ENCODE assay signal across 9 cellular contexts in genomic region chr6:36627801-36628246, GRCh38. TPM values are rescaled to one million over a fixed set of nuclear protein-coding genes. Genes with fewer than 3 reads are reported as not detected.
A peak's percentile ranks its signal among the peaks of the same experiment; 100 is the strongest.
DNase-seq lines count a peak whose midpoint lies in the region; ATAC-seq, FAIRE-seq and TF ChIP-seq lines count a peak whose summit lies in the region.
"Had no signal": no experiment of that assay in that cellular context is flagged by ENCODE, and none has a peak within 500 bp of the region (broad histone marks: within the 10 kb centered on the region; RNA-seq: fewer than 3 reads in every experiment).

No MANE protein-coding gene starts in this region.

- intact Hi-C loops in left ventricle myocardium superior (cut with micrococcal nuclease), result no loop called here

- H3K4me2 ChIP-seq in skeletal muscle satellite cell (ENCODE audit: low read length), result peak overlapping the region; percentile 24

- H3K27me3 ChIP-seq in adipocyte (replicated peaks; ENCODE audit: control insufficient read depth, insufficient read depth, low read length), result no peaks in the 10 kb centered on the region
- peaks cover 3% of the 10 kb centered on the region for H3K27me3 ChIP-seq in skeletal muscle satellite cell (ENCODE audit: control insufficient read depth, insufficient read depth, low read length)

- H3K4me3 ChIP-seq in GM12865 (ENCODE audit: low read depth, low read length) (no peak overlapping the region), adipocyte (ENCODE audit: low read length) (no peak overlapping the region), skeletal muscle satellite cell (ENCODE audit: low read length) (peak overlapping the region; percentile 3)

- peak; percentile 71 for ATAC-seq in left ventricle myocardium superior
- ATAC-seq in GM19324 (IDR thresholded peaks at IDR 0.05; ENCODE audit: low FRiP score, unreplicated experiment), result no peak

- H3K36me3 ChIP-seq in adipocyte (ENCODE audit: control insufficient read depth, insufficient read depth, low read length, severe bottlenecking) (no peaks in the 10 kb centered on the region), skeletal muscle satellite cell (ENCODE audit: insufficient read depth, low read length) (no peaks in the 10 kb centered on the region)

- H3K4me1 ChIP-seq in adipocyte (ENCODE audit: control insufficient read depth, insufficient read depth, low read length), result peaks cover 25% of the 10 kb centered on the region
- H3K4me1 ChIP-seq in skeletal muscle satellite cell (ENCODE audit: control insufficient read depth, insufficient read depth, low read length), result peaks cover 34% of the 10 kb centered on the region

- H3K9me3 ChIP-seq in adipocyte (ENCODE audit: control insufficient read depth, low read length) (no peaks in the 10 kb centered on the region), skeletal muscle satellite cell (replicated peaks; ENCODE audit: low read length) (no peaks in the 10 kb centered on the region)

- no peak for FAIRE-seq in HTR-8/SVneo (lab: Jason Lieb, UNC)

- DNase-seq in GM12865 (ENCODE audit: low read depth) (peak; percentile 42), adipocyte (ENCODE audit: low read depth) (peak; percentile 90), left ventricle myocardium superior (peak; percentile 52), NCI-H2227 treated with DMSO at 0.1 percent for 48 hours (lab: John Stamatoyannopoulos, UW) (no peak), HTR-8/SVneo (ENCODE audit: insufficient read length, low spot score) (no peak), SKM-1 treated with dmso at 0.1 percent for 144 hours (lab: John Stamatoyannopoulos, UW; ENCODE audit: unreplicated experiment) (no peak)
- DNase-seq: NCI-H1436 had no signal

- no peak for TF ChIP-seq CTCF in GM12865 (IDR thresholded peaks at IDR 0.05; ENCODE audit: insufficient read depth, low read depth, low read length, missing control alignments)

- no peak overlapping the region for H3K9ac ChIP-seq in adipocyte (ENCODE audit: low read length)
- no peak overlapping the region for H3K9ac ChIP-seq in skeletal muscle satellite cell (ENCODE audit: low read depth, low read length)

RNA-seq across cellular contexts. Expression of gene SRSF3, which starts 33.7 kb away (rescaled TPM):
- 123 TPM for total RNA-seq in left ventricle myocardium superior
- 182 and 211 TPM in 2 replicates for total RNA-seq in skeletal muscle satellite cell (2012; rRNA removed)

RNA-seq across cellular contexts. Expression of gene CDKN1A, which starts 50.7 kb away (rescaled TPM):
- 40.0 TPM for total RNA-seq in left ventricle myocardium superior
- total RNA-seq in skeletal muscle satellite cell (2012; rRNA removed), result 183 and 300 TPM in 2 replicates

Comparison
In these comparisons a context has a peak if more than half of its experiments do, and no peak if none do; other contexts are left out.
1. DNase-seq: peak in GM12865 (single experiment), adipocyte (single experiment) and left ventricle myocardium superior (single experiment); none in NCI-H2227 treated with DMSO at 0.1 percent for 48 hours (single experiment), HTR-8/SVneo (single experiment) and SKM-1 treated with dmso at 0.1 percent for 144 hours (single experiment).